1 cellular context compared by ENCODE assay signal in the genomic region with DNA sequence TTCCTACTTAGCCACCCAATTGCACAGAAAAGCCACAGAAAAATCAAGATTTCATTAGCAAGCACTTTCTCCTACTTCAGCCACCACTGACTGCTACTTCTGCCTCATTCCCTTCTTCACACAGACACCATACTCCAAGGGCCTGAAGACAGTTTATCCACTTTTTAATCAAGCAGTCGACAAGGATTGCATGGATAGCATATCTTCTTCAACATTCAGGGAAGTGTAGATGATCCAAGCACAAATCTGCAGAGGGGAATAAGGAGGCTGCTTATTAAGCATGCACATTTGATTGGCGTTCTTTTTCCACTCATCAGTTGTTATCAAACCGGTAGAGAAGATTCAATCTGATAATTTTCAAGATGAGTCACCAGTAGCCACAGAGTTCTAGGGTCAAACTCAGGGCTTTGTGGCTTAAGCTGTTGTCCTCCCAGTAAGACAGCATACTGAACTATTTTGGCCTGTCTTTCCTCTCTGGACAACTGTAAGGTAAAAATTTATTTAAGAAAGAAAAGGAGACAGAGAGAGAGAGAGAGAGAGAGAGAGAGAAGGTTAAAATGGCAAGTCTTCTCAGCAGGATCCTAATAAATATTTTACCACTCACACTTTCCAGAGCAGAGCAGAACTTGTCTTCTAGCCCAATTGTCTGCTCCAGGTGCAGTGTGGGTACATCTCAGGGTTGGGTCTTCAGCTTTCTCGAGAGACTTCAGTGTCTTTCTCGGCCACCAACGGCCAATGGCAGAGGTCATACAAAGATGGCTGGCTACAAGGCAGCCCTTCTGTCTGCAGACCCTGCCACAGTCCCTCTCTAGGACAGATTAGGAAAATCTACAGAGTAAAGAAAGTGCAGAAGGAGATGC.
TF ChIP-seq lines count a peak whose summit lies in the region.

No MANE protein-coding gene starts in this region.

TF ChIP-seq in K562, 482 proteins besides CTCF, POLR2A, EP300 and RAD21 (continued from another document and continues in another):
- TF ChIP-seq, protein P1, sequence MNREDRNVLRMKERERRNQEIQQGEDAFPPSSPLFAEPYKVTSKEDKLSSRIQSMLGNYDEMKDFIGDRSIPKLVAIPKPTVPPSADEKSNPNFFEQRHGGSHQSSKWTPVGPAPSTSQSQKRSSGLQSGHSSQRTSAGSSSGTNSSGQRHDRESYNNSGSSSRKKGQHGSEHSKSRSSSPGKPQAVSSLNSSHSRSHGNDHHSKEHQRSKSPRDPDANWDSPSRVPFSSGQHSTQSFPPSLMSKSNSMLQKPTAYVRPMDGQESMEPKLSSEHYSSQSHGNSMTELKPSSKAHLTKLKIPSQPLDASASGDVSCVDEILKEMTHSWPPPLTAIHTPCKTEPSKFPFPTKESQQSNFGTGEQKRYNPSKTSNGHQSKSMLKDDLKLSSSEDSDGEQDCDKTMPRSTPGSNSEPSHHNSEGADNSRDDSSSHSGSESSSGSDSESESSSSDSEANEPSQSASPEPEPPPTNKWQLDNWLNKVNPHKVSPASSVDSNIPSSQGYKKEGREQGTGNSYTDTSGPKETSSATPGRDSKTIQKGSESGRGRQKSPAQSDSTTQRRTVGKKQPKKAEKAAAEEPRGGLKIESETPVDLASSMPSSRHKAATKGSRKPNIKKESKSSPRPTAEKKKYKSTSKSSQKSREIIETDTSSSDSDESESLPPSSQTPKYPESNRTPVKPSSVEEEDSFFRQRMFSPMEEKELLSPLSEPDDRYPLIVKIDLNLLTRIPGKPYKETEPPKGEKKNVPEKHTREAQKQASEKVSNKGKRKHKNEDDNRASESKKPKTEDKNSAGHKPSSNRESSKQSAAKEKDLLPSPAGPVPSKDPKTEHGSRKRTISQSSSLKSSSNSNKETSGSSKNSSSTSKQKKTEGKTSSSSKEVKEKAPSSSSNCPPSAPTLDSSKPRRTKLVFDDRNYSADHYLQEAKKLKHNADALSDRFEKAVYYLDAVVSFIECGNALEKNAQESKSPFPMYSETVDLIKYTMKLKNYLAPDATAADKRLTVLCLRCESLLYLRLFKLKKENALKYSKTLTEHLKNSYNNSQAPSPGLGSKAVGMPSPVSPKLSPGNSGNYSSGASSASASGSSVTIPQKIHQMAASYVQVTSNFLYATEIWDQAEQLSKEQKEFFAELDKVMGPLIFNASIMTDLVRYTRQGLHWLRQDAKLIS (CRISPR knock-in tag; IDR thresholded peaks at IDR 0.05): no peak
- TF ChIP-seq ELF1 (tag; IDR thresholded peaks at IDR 0.05) (peak; percentile 43), DDX20 (tag; IDR thresholded peaks at IDR 0.05; ENCODE audit: low read depth) (peak; percentile 31; the same call in 1 of the 2 replicates), ZNF586 (CRISPR knock-in tag; conservative IDR thresholded peaks at IDR 0.05) (no peak), MEF2D (tag; conservative IDR thresholded peaks at IDR 0.05; ENCODE audit: low read depth) (0 out of 2 replicates have a peak, but pooled peaks have one; percentile 38), BRD4 (IDR thresholded peaks at IDR 0.05) (no peak), RFX1 (IDR thresholded peaks at IDR 0.05) (no peak), CBFA2T3 (IDR thresholded peaks at IDR 0.05) (peak; percentile 59), PCBP2 (IDR thresholded peaks at IDR 0.05; ENCODE audit: low read depth, low read length, poor library complexity, severe bottlenecking) (no peak), ZBTB1 (CRISPR knock-in tag; IDR thresholded peaks at IDR 0.05; ENCODE audit: borderline replicate concordance, low read depth) (peak; percentile 59; the same call in 1 of the 2 replicates), SNIP1 (IDR thresholded peaks at IDR 0.05; ENCODE audit: low read depth) (no peak), SOX6 (IDR thresholded peaks at IDR 0.05) (peak; percentile 74), NR4A1 (CRISPR knock-in tag; IDR thresholded peaks at IDR 0.05) (0 out of 2 replicates have a peak, but pooled peaks have one; percentile 44), NR4A1 (tag; IDR thresholded peaks at IDR 0.05) (peak; percentile 41; the same call in 1 of the 2 replicates), HDGF (IDR thresholded peaks at IDR 0.05) (no peak), ZEB2 (IDR thresholded peaks at IDR 0.05) (0 out of 2 replicates have a peak, but pooled peaks have one; percentile 46), MTA1 (IDR thresholded peaks at IDR 0.05; ENCODE audit: borderline replicate concordance) (peak; percentile 88), FOXK2 (conservative IDR thresholded peaks at IDR 0.05 in 1 of 2, IDR thresholded peaks at IDR 0.05 in 1 of 2; ENCODE audit: low read depth in 2 of 2) (peak; percentile 22 to 61; a peak in 2 of 4 replicates), XRCC4 (IDR thresholded peaks at IDR 0.05; ENCODE audit: extremely low read depth, insufficient read depth, insufficient read length) (no peak), CREM (IDR thresholded peaks at IDR 0.05; ENCODE audit: low read depth) (peak; percentile 25), HEY1 (CRISPR knock-in tag; IDR thresholded peaks at IDR 0.05; ENCODE audit: borderline replicate concordance) (0 out of 2 replicates have a peak, but pooled peaks have one; percentile 45), TCF7 (IDR thresholded peaks at IDR 0.05; ENCODE audit: borderline replicate concordance) (0 out of 2 replicates have a peak, but pooled peaks have one; percentile 19), SREBF1 (IDR thresholded peaks at IDR 0.05; ENCODE audit: borderline replicate concordance, low read depth, low read length) (no peak), ZNF668 (CRISPR knock-in tag; IDR thresholded peaks at IDR 0.05) (0 out of 2 replicates have a peak, but pooled peaks have one; percentile 29), GTF2A2 (tag; IDR thresholded peaks at IDR 0.05) (0 out of 2 replicates have a peak, but pooled peaks have one; percentile 27), POLR2H (tag; IDR thresholded peaks at IDR 0.05; ENCODE audit: low read depth) (no peak), ZNF79 (CRISPR knock-in tag; IDR thresholded peaks at IDR 0.05; ENCODE audit: low read depth) (0 out of 2 replicates have a peak, but pooled peaks have one; percentile 38), YY1 (IDR thresholded peaks at IDR 0.05; ENCODE audit: borderline replicate concordance in 1 of 3, control insufficient read depth in 1 of 3, extremely low read depth in 1 of 3, insufficient read depth in 3 of 3, insufficient read length in 1 of 3, insufficient replicate concordance in 2 of 3, low read depth in 1 of 3, low read length in 2 of 3) (peak in 2 of 3 experiments; percentile 46 to 77), RCOR1 (IDR thresholded peaks at IDR 0.05; ENCODE audit: borderline replicate concordance in 1 of 2, low read depth in 2 of 2, low read length in 2 of 2) (peak in 1 of 2 experiments; percentile 82; a peak in 2 of 4 replicates), PRMT5 (CRISPR knock-in tag; IDR thresholded peaks at IDR 0.05) (no peak)
- TF ChIP-seq, protein P2, sequence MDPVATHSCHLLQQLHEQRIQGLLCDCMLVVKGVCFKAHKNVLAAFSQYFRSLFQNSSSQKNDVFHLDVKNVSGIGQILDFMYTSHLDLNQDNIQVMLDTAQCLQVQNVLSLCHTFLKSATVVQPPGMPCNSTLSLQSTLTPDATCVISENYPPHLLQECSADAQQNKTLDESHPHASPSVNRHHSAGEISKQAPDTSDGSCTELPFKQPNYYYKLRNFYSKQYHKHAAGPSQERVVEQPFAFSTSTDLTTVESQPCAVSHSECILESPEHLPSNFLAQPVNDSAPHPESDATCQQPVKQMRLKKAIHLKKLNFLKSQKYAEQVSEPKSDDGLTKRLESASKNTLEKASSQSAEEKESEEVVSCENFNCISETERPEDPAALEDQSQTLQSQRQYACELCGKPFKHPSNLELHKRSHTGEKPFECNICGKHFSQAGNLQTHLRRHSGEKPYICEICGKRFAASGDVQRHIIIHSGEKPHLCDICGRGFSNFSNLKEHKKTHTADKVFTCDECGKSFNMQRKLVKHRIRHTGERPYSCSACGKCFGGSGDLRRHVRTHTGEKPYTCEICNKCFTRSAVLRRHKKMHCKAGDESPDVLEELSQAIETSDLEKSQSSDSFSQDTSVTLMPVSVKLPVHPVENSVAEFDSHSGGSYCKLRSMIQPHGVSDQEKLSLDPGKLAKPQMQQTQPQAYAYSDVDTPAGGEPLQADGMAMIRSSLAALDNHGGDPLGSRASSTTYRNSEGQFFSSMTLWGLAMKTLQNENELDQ (CRISPR knock-in tag; IDR thresholded peaks at IDR 0.05; ENCODE audit: borderline replicate concordance): no peak
- TF ChIP-seq, protein P3, sequence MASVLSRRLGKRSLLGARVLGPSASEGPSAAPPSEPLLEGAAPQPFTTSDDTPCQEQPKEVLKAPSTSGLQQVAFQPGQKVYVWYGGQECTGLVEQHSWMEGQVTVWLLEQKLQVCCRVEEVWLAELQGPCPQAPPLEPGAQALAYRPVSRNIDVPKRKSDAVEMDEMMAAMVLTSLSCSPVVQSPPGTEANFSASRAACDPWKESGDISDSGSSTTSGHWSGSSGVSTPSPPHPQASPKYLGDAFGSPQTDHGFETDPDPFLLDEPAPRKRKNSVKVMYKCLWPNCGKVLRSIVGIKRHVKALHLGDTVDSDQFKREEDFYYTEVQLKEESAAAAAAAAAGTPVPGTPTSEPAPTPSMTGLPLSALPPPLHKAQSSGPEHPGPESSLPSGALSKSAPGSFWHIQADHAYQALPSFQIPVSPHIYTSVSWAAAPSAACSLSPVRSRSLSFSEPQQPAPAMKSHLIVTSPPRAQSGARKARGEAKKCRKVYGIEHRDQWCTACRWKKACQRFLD (CRISPR knock-in tag; IDR thresholded peaks at IDR 0.05): peak; percentile 43; the same call in 1 of the 2 replicates
- TF ChIP-seq, protein P4, sequence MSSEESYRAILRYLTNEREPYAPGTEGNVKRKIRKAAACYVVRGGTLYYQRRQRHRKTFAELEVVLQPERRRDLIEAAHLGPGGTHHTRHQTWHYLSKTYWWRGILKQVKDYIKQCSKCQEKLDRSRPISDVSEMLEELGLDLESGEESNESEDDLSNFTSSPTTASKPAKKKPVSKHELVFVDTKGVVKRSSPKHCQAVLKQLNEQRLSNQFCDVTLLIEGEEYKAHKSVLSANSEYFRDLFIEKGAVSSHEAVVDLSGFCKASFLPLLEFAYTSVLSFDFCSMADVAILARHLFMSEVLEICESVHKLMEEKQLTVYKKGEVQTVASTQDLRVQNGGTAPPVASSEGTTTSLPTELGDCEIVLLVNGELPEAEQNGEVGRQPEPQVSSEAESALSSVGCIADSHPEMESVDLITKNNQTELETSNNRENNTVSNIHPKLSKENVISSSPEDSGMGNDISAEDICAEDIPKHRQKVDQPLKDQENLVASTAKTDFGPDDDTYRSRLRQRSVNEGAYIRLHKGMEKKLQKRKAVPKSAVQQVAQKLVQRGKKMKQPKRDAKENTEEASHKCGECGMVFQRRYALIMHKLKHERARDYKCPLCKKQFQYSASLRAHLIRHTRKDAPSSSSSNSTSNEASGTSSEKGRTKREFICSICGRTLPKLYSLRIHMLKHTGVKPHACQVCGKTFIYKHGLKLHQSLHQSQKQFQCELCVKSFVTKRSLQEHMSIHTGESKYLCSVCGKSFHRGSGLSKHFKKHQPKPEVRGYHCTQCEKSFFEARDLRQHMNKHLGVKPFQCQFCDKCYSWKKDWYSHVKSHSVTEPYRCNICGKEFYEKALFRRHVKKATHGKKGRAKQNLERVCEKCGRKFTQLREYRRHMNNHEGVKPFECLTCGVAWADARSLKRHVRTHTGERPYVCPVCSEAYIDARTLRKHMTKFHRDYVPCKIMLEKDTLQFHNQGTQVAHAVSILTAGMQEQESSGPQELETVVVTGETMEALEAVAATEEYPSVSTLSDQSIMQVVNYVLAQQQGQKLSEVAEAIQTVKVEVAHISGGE (CRISPR knock-in tag; IDR thresholded peaks at IDR 0.05): no peak
- TF ChIP-seq, protein P5, sequence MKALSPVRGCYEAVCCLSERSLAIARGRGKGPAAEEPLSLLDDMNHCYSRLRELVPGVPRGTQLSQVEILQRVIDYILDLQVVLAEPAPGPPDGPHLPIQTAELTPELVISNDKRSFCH (CRISPR knock-in tag; IDR thresholded peaks at IDR 0.05): no peak
- TF ChIP-seq, protein P5 (tag; IDR thresholded peaks at IDR 0.05): no peak
- TF ChIP-seq, protein P6, sequence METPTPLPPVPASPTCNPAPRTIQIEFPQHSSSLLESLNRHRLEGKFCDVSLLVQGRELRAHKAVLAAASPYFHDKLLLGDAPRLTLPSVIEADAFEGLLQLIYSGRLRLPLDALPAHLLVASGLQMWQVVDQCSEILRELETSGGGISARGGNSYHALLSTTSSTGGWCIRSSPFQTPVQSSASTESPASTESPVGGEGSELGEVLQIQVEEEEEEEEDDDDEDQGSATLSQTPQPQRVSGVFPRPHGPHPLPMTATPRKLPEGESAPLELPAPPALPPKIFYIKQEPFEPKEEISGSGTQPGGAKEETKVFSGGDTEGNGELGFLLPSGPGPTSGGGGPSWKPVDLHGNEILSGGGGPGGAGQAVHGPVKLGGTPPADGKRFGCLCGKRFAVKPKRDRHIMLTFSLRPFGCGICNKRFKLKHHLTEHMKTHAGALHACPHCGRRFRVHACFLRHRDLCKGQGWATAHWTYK (CRISPR knock-in tag; IDR thresholded peaks at IDR 0.05): 0 out of 2 replicates have a peak, but pooled peaks have one; percentile 49
- TF ChIP-seq, protein P7, sequence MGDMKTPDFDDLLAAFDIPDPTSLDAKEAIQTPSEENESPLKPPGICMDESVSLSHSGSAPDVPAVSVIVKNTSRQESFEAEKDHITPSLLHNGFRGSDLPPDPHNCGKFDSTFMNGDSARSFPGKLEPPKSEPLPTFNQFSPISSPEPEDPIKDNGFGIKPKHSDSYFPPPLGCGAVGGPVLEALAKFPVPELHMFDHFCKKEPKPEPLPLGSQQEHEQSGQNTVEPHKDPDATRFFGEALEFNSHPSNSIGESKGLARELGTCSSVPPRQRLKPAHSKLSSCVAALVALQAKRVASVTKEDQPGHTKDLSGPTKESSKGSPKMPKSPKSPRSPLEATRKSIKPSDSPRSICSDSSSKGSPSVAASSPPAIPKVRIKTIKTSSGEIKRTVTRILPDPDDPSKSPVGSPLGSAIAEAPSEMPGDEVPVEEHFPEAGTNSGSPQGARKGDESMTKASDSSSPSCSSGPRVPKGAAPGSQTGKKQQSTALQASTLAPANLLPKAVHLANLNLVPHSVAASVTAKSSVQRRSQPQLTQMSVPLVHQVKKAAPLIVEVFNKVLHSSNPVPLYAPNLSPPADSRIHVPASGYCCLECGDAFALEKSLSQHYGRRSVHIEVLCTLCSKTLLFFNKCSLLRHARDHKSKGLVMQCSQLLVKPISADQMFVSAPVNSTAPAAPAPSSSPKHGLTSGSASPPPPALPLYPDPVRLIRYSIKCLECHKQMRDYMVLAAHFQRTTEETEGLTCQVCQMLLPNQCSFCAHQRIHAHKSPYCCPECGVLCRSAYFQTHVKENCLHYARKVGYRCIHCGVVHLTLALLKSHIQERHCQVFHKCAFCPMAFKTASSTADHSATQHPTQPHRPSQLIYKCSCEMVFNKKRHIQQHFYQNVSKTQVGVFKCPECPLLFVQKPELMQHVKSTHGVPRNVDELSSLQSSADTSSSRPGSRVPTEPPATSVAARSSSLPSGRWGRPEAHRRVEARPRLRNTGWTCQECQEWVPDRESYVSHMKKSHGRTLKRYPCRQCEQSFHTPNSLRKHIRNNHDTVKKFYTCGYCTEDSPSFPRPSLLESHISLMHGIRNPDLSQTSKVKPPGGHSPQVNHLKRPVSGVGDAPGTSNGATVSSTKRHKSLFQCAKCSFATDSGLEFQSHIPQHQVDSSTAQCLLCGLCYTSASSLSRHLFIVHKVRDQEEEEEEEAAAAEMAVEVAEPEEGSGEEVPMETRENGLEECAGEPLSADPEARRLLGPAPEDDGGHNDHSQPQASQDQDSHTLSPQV (IDR thresholded peaks at IDR 0.05): peak; percentile 63
- TF ChIP-seq, protein P8, sequence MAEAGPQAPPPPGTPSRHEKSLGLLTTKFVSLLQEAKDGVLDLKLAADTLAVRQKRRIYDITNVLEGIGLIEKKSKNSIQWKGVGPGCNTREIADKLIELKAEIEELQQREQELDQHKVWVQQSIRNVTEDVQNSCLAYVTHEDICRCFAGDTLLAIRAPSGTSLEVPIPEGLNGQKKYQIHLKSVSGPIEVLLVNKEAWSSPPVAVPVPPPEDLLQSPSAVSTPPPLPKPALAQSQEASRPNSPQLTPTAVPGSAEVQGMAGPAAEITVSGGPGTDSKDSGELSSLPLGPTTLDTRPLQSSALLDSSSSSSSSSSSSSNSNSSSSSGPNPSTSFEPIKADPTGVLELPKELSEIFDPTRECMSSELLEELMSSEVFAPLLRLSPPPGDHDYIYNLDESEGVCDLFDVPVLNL (CRISPR knock-in tag; IDR thresholded peaks at IDR 0.05; ENCODE audit: low read depth): no peak
